In the genomic region with DNA sequence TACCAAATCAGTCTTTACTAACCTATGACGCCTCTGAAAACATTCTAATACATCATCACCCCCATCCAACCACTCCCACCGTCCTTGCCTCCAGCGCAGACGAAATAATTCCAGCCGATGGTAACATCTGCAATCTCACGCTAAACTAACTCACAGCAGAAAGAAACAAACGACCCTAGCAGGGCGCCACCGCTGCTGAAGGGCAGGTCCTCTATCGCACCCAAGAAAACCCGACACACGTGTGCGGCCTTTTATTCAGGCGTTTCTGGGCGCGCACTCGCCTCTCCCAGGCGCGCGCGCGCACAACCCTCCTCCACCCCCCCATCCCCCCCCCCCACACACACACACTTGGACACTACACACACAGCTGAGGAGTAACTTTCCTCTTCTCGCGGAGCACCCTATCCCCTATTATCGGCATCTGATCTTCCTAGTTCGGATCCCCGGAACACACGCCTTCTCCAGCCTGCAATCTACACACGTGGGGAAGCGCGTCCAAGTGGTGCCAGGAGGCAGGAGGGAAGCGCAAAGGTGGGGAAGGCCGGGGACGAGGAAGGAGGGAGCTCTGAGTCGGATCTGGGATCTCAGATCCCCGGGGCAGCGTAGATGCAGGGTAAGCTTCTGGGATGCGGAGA, we compare ENCODE assay signal across 8 cellular contexts. TPM values are rescaled to one million over a fixed set of nuclear protein-coding genes. Genes with fewer than 3 reads are reported as not detected.
DNase-seq lines count a peak whose midpoint lies in the region; ATAC-seq lines count a peak whose summit lies in the region.

No MANE protein-coding gene starts in this region.

- H3K4me3 Mint-ChIP-seq in activated T-helper 2 cell treated with anti-CD3 and anti-CD28 coated beads, Interferon-gamma antibody, Interleukin-2, Interleukin-4, amounts not matched to agents 10 μg/mL and 5 μg/mL and 100 μg/mL, durations not matched to agents 14 hours and 24 hours and 36 hours (ENCODE audit: low read depth), result peak overlapping the region; percentile 85

- peak overlapping the region; percentile 70 for H3K27ac Mint-ChIP-seq in activated T-helper 2 cell treated with anti-CD3 and anti-CD28 coated beads, Interferon-gamma antibody, Interleukin-2, Interleukin-4, amounts not matched to agents 10 μg/mL and 5 μg/mL and 100 μg/mL, durations not matched to agents 14 hours and 24 hours and 36 hours

- intact Hi-C loops in activated T-helper 2 cell treated with anti-CD3 and anti-CD28 coated beads, Interferon-gamma antibody, Interleukin-2, Interleukin-4, amounts not matched to agents 10 μg/mL and 5 μg/mL and 100 μg/mL, durations not matched to agents 14 hours and 24 hours and 36 hours (cut with micrococcal nuclease), result loop anchor here (2.0 kb wide), 2 partner anchors 89 to 149 kb away; a partner anchor contains a TSS

- H3K27me3 Mint-ChIP-seq in activated T-helper 2 cell treated with anti-CD3 and anti-CD28 coated beads, Interferon-gamma antibody, Interleukin-2, Interleukin-4, amounts not matched to agents 10 μg/mL and 5 μg/mL and 100 μg/mL, durations not matched to agents 14 hours and 24 hours and 36 hours (ENCODE audit: low read depth), result peaks cover 11% of the 10 kb centered on the region

- no peak for ATAC-seq in GM18519 (IDR thresholded peaks at IDR 0.05; ENCODE audit: low FRiP score, unreplicated experiment)
- ATAC-seq in GM18909 (IDR thresholded peaks at IDR 0.05; ENCODE audit: poor library complexity, unreplicated experiment), result no peak

- H3K36me3 Mint-ChIP-seq in activated T-helper 2 cell treated with anti-CD3 and anti-CD28 coated beads, Interferon-gamma antibody, Interleukin-2, Interleukin-4, amounts not matched to agents 10 μg/mL and 5 μg/mL and 100 μg/mL, durations not matched to agents 14 hours and 24 hours and 36 hours (ENCODE audit: low read depth), result no peaks in the 10 kb centered on the region

- H3K4me1 Mint-ChIP-seq in activated T-helper 2 cell treated with anti-CD3 and anti-CD28 coated beads, Interferon-gamma antibody, Interleukin-2, Interleukin-4, amounts not matched to agents 10 μg/mL and 5 μg/mL and 100 μg/mL, durations not matched to agents 14 hours and 24 hours and 36 hours (ENCODE audit: low read depth), result peaks cover 48% of the 10 kb centered on the region

- peak; percentile 53 for DNase-seq in Ammon's horn (ENCODE audit: low spot score)
- DNase-seq in GM19240 (ENCODE audit: insufficient read length, low spot score), result peak; percentile 26
- peak; percentile 5 for DNase-seq in NCI-H774 (lab: John Stamatoyannopoulos, UW)
- DNase-seq in activated T-helper 2 cell treated with anti-CD3 and anti-CD28 coated beads, Interferon-gamma antibody, Interleukin-2, Interleukin-4, amounts not matched to agents 10 μg/mL and 5 μg/mL and 100 μg/mL, durations not matched to agents 14 hours and 24 hours and 36 hours (ENCODE audit: low spot score), result no peak
- peak; percentile 63 for DNase-seq in germinal center (ENCODE audit: low spot score)
- peak in 42 of 56 donors; percentile 13 to 75 (median 42) for DNase-seq in nucleus accumbens (lab: John Stamatoyannopoulos, UW)

- no peaks in the 10 kb centered on the region for H3K9me3 Mint-ChIP-seq in activated T-helper 2 cell treated with anti-CD3 and anti-CD28 coated beads, Interferon-gamma antibody, Interleukin-2, Interleukin-4, amounts not matched to agents 10 μg/mL and 5 μg/mL and 100 μg/mL, durations not matched to agents 14 hours and 24 hours and 36 hours

RNA-seq across cellular contexts. Expression of a gene that starts 1.4 kb away (rescaled TPM):
- total RNA-seq in activated T-helper 2 cell treated with anti-CD3 and anti-CD28 coated beads, Interferon-gamma antibody, Interleukin-2, Interleukin-4, amounts not matched to agents 10 μg/mL and 5 μg/mL and 100 μg/mL, durations not matched to agents 14 hours and 24 hours and 36 hours, result 4.6 and 4.8 TPM in 2 replicates
